In the genomic region with DNA sequence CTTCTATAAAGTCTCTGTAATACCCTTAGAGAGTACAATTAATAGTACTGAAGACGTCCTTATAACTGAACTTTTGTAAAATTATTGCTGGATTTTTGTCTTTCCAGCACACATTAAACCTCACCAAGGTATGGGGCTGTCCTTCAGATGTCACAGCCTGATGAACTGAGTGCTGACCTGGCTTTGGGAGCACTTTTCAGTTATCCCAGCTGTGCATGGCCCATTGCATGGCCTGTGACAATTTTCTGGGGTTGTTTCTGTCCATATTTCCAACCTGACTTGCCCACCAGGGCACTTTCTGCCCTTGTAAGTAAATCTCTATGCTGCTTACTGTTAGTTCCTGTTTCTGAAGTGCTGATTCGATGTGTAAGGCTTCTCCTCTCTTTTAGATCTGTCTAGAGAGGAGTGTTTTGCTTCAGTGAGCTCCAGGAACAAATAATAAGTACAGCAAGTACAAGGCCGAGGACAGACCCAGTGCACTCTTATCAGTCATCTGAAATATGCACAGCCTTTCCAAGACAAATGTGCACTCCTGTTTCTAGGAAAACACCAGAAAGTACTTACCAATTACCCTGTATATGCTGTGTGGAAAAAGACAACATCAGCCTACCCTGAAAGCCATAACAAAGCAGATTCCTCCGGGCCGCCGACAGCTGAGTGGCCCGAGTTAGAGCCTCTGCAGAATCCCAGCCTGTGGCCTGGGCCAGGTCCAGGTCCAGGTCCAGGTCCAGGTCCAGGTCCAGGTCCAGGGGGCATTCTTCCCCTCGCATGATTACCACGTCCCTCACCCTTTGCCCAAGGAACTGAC, we compare ENCODE assay signal across 1 cellular context.
TF ChIP-seq lines count a peak whose summit lies in the region.

No MANE protein-coding gene starts in this region.

TF ChIP-seq in liver, 16 proteins besides CTCF, POLR2A, EP300 and RAD21 (continued from another document):
- TF ChIP-seq, protein P1, sequence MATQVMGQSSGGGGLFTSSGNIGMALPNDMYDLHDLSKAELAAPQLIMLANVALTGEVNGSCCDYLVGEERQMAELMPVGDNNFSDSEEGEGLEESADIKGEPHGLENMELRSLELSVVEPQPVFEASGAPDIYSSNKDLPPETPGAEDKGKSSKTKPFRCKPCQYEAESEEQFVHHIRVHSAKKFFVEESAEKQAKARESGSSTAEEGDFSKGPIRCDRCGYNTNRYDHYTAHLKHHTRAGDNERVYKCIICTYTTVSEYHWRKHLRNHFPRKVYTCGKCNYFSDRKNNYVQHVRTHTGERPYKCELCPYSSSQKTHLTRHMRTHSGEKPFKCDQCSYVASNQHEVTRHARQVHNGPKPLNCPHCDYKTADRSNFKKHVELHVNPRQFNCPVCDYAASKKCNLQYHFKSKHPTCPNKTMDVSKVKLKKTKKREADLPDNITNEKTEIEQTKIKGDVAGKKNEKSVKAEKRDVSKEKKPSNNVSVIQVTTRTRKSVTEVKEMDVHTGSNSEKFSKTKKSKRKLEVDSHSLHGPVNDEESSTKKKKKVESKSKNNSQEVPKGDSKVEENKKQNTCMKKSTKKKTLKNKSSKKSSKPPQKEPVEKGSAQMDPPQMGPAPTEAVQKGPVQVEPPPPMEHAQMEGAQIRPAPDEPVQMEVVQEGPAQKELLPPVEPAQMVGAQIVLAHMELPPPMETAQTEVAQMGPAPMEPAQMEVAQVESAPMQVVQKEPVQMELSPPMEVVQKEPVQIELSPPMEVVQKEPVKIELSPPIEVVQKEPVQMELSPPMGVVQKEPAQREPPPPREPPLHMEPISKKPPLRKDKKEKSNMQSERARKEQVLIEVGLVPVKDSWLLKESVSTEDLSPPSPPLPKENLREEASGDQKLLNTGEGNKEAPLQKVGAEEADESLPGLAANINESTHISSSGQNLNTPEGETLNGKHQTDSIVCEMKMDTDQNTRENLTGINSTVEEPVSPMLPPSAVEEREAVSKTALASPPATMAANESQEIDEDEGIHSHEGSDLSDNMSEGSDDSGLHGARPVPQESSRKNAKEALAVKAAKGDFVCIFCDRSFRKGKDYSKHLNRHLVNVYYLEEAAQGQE (IDR thresholded peaks at IDR 0.05) = no peak
- TF ChIP-seq HNF4G (IDR thresholded peaks at IDR 0.05) (peak; percentile 57), NR2F2 (IDR thresholded peaks at IDR 0.05) (peak; percentile 51), FOXA2 (IDR thresholded peaks at IDR 0.05) (no peak), YY1 (IDR thresholded peaks at IDR 0.05) (no peak), GABPA (IDR thresholded peaks at IDR 0.05 in 1 of 2, conservative IDR thresholded peaks at IDR 0.05 in 1 of 2) (no peak), FOXA1 (IDR thresholded peaks at IDR 0.05) (no peak), HNF4A (conservative IDR thresholded peaks at IDR 0.05) (peak; percentile 82 to 87)
- TF ChIP-seq, protein P2, sequence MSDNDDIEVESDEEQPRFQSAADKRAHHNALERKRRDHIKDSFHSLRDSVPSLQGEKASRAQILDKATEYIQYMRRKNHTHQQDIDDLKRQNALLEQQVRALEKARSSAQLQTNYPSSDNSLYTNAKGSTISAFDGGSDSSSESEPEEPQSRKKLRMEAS (IDR thresholded peaks at IDR 0.05) = no peak
- TF ChIP-seq, protein P3, sequence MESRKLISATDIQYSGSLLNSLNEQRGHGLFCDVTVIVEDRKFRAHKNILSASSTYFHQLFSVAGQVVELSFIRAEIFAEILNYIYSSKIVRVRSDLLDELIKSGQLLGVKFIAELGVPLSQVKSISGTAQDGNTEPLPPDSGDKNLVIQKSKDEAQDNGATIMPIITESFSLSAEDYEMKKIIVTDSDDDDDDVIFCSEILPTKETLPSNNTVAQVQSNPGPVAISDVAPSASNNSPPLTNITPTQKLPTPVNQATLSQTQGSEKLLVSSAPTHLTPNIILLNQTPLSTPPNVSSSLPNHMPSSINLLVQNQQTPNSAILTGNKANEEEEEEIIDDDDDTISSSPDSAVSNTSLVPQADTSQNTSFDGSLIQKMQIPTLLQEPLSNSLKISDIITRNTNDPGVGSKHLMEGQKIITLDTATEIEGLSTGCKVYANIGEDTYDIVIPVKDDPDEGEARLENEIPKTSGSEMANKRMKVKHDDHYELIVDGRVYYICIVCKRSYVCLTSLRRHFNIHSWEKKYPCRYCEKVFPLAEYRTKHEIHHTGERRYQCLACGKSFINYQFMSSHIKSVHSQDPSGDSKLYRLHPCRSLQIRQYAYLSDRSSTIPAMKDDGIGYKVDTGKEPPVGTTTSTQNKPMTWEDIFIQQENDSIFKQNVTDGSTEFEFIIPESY (IDR thresholded peaks at IDR 0.05) = no peak
- TF ChIP-seq, protein P4, sequence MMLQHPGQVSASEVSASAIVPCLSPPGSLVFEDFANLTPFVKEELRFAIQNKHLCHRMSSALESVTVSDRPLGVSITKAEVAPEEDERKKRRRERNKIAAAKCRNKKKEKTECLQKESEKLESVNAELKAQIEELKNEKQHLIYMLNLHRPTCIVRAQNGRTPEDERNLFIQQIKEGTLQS (IDR thresholded peaks at IDR 0.05) = no peak
